9 cellular contexts compared by ENCODE assay signal in genomic region chr1:77282866-77283539, GRCh38. TPM values are rescaled to one million over a fixed set of nuclear protein-coding genes. Genes with fewer than 3 reads are reported as not detected.
DNase-seq lines count a peak whose midpoint lies in the region; ATAC-seq and TF ChIP-seq lines count a peak whose summit lies in the region.
"Had no signal": no experiment of that assay in that cellular context is flagged by ENCODE, and none has a peak within 500 bp of the region (broad histone marks: within the 10 kb centered on the region; RNA-seq: fewer than 3 reads in every experiment).

No MANE protein-coding gene starts in this region.

- CTCF ChIA-PET in PC-3 (lab: Charles Lee) (no interaction called here), mammary epithelial cell (lab: Charles Lee; ENCODE audit: low non-redundant PET) (no interaction called here)

- no peak overlapping the region for H3K27ac ChIP-seq in DOHH2 (ENCODE audit: low read depth, low read length)
- H3K27ac ChIP-seq in PC-3 (ENCODE audit: low read length), result no peak overlapping the region
- H3K27ac ChIP-seq in mammary epithelial cell (ENCODE audit: insufficient read depth, low read depth, low read length), result no peak overlapping the region
- H3K27ac ChIP-seq: pancreas had no signal

- H3K4me3 ChIP-seq in DOHH2 (ENCODE audit: low read length), result peak overlapping the region; percentile 40
- H3K4me3 ChIP-seq in PC-3 (ENCODE audit: low read length), result peak overlapping the region; percentile 85
- peak overlapping the region; percentile 34 to 60 (median 55) for H3K4me3 ChIP-seq in mammary epithelial cell (replicated peaks in 1 of 3; ENCODE audit: insufficient read depth in 1 of 3, low read depth in 2 of 3, low read length in 3 of 3)

- H3K4me2 ChIP-seq in DOHH2 (ENCODE audit: low read length) (peak overlapping the region; percentile 48), PC-3 (ENCODE audit: low read length) (peak overlapping the region; percentile 100), mammary epithelial cell (ENCODE audit: insufficient read depth, low read depth, low read length) (peak overlapping the region; percentile 100)

- in situ Hi-C loops in mammary epithelial cell (cut with MboI; ENCODE audit: low sequenced_read_pairs in 2 of 2), result no loop called here

- BruUV-seq in PC-3 (replicated peaks; lab: Mats Ljungman, UMichigan) (no TSS peak), mammary epithelial cell (replicated peaks; lab: Mats Ljungman, UMichigan) (no TSS peak)

- dilution Hi-C loops in mammary epithelial cell (cut with HindIII; ENCODE audit: low sequenced_read_pairs), result no loop called here

- H3K9ac ChIP-seq in PC-3 (ENCODE audit: low read length), result peak overlapping the region; percentile 54; the same call in 1 of the 2 replicates
- no peak overlapping the region for H3K9ac ChIP-seq in mammary epithelial cell (ENCODE audit: insufficient read depth, low read length)

- H3K36me3 ChIP-seq in DOHH2 (ENCODE audit: control insufficient read depth, low read length), result no peaks in the 10 kb centered on the region
- no peaks in the 10 kb centered on the region for H3K36me3 ChIP-seq in PC-3 (ENCODE audit: low read depth, low read length)
- no peaks in the 10 kb centered on the region for H3K36me3 ChIP-seq in mammary epithelial cell (ENCODE audit: insufficient read depth, low read length)
- H3K36me3 ChIP-seq: pancreas had no signal

- peaks cover 23% of the 10 kb centered on the region for H3K4me1 ChIP-seq in DOHH2 (ENCODE audit: control insufficient read depth, low read length)
- H3K4me1 ChIP-seq in PC-3 (ENCODE audit: insufficient read depth, low read length), result peaks cover 16% of the 10 kb centered on the region
- H3K4me1 ChIP-seq in mammary epithelial cell (ENCODE audit: insufficient read depth, low read length), result peaks cover 15% of the 10 kb centered on the region

- H3K9me3 ChIP-seq in DOHH2 (ENCODE audit: control insufficient read depth, insufficient read depth, low read length) (no peaks in the 10 kb centered on the region), PC-3 (ENCODE audit: low read length) (no peaks in the 10 kb centered on the region), mammary epithelial cell (replicated peaks; ENCODE audit: insufficient read depth, low read length) (no peaks in the 10 kb centered on the region)
- H3K9me3 ChIP-seq: pancreas had no signal

- ATAC-seq in PC-3 (peak; percentile 23), HG02759 (IDR thresholded peaks at IDR 0.05; ENCODE audit: unreplicated experiment) (no peak)

- 27% methylated on average over 10 of the region's 22 CpGs for WGBS in mammary epithelial cell (ENCODE audit: low coverage, missing lambda C conversion rate)

- H2AFZ ChIP-seq in PC-3 (ENCODE audit: low read length), result peak overlapping the region; percentile 94
- H2AFZ ChIP-seq in mammary epithelial cell (ENCODE audit: low read depth, low read length), result peak overlapping the region; percentile 91

- H4K20me1 ChIP-seq in DOHH2 (ENCODE audit: control insufficient read depth, insufficient read depth, low read depth, low read length), result no peaks in the 10 kb centered on the region
- no peaks in the 10 kb centered on the region for H4K20me1 ChIP-seq in PC-3 (ENCODE audit: low read length)
- H4K20me1 ChIP-seq in mammary epithelial cell (ENCODE audit: insufficient read depth, low read length), result no peaks in the 10 kb centered on the region

- intact Hi-C loops in PC-3 (cut with micrococcal nuclease), result no loop called here
- intact Hi-C loops in mammary epithelial cell (cut with micrococcal nuclease), result no loop called here

- POLR2A ChIA-PET in PC-3 (lab: Charles Lee; ENCODE audit: unreplicated experiment), result interaction anchor here (0.6 kb wide), 1 partner anchor 68 kb away, joined by 7 read pairs; no protein-coding TSS in a partner anchor

- peaks cover 30% of the 10 kb centered on the region for H3K27me3 ChIP-seq in DOHH2 (ENCODE audit: control insufficient read depth, low read length)
- H3K27me3 ChIP-seq in PC-3 (ENCODE audit: low read length), result no peaks in the 10 kb centered on the region
- H3K27me3 ChIP-seq in mammary epithelial cell (ENCODE audit: insufficient read depth, low read length), result peaks cover 12% of the 10 kb centered on the region

- H3K9me2 ChIP-seq in DOHH2 (replicated peaks; ENCODE audit: control insufficient read depth, low read length) (no peaks in the 10 kb centered on the region), PC-3 (replicated peaks; ENCODE audit: low read length) (no peaks in the 10 kb centered on the region)

- TF ChIP-seq CTCF in DOHH2 (IDR thresholded peaks at IDR 0.05; ENCODE audit: low read depth, low read length, poor library complexity, severe bottlenecking) (no peak), PC-3 (conservative IDR thresholded peaks at IDR 0.05; ENCODE audit: low read depth, low read length) (no peak), mammary epithelial cell (conservative IDR thresholded peaks at IDR 0.05 in 1 of 2, IDR thresholded peaks at IDR 0.05 in 1 of 2; ENCODE audit: extremely low read depth in 1 of 2, insufficient read depth in 1 of 2, low read depth in 1 of 2, low read length in 2 of 2) (no peak)

- H3K79me2 ChIP-seq in DOHH2 (ENCODE audit: control insufficient read depth, low read length) (no peaks in the 10 kb centered on the region), PC-3 (ENCODE audit: low read length) (no peaks in the 10 kb centered on the region), mammary epithelial cell (ENCODE audit: insufficient read depth, low read length) (no peaks in the 10 kb centered on the region)

- H3F3A ChIP-seq in DOHH2 (ENCODE audit: control insufficient read depth, insufficient read depth), result 0 out of 2 replicates have a peak, but pooled peaks cover 5% of the 10 kb centered on the region
- H3F3A ChIP-seq in PC-3 (ENCODE audit: low read length, unreplicated experiment), result no peaks in the 10 kb centered on the region

- DNase-seq in PC-3, result no peak
- DNase-seq in mammary epithelial cell, result no peak
- peak; percentile 17 to 41 for DNase-seq in lung microvascular endothelial cell (ENCODE audit: low read depth in 2 of 2)
- DNase-seq in stimulated activated naive CD4-positive, alpha-beta T cell treated with Interleukin-2 at 50 U/mL for 16 hours (lab: John Stamatoyannopoulos, UW), result peak; percentile 1
- no peak for DNase-seq in cerebellar nuclear complex (lab: John Stamatoyannopoulos, UW)
- no peak for DNase-seq in HT-29 (ENCODE audit: low spot score)

RNA-seq across cellular contexts. Expression of gene AK5, which starts 1.2 kb away (rescaled TPM):
- total RNA-seq in PC-3 (2014; rRNA removed) (3.4 and 3.8 TPM in 2 replicates), mammary epithelial cell (1 to 10 TPM; 1.0 to 1.7 TPM), lung microvascular endothelial cell (20.9 and 21.2 TPM in 2 replicates)
- polyA plus RNA-seq in mammary epithelial cell, result 0.37 TPM
- not detected for polyA minus RNA-seq in mammary epithelial cell
- not detected in 2 replicates for total RNA-seq in HT-29 (2014; rRNA removed; shearing (Covaris generic))

Comparison
In these comparisons a context has a peak if more than half of its experiments do, and no peak if none do; other contexts are left out.
1. H3K4me2 ChIP-seq: peak in every context shown above with its lines; median percentile 100 in PC-3; 100 in mammary epithelial cell; 48 in DOHH2.
2. DNase-seq: peak in lung microvascular endothelial cell (2 of 2) and stimulated activated naive CD4-positive, alpha-beta T cell treated with Interleukin-2 at 50 U/mL for 16 hours (single experiment); none in PC-3 (single experiment), mammary epithelial cell (single experiment), cerebellar nuclear complex (0 of 2) and HT-29 (single experiment).
3. Peak in every context shown above with its lines, with median percentiles within 50 percentile points of each other: H3K4me3 ChIP-seq.